1 cellular context compared by ENCODE assay signal in genomic region chr7:111438369-111439289, GRCh38.
TF ChIP-seq lines count a peak whose summit lies in the region.

No MANE protein-coding gene starts in this region.

TF ChIP-seq in K562, 482 proteins besides CTCF, POLR2A, EP300 and RAD21 (continued from another document and continues in another):
- no peak for TF ChIP-seq ARID4B (CRISPR knock-in tag; IDR thresholded peaks at IDR 0.05)
- TF ChIP-seq CSDE1 (IDR thresholded peaks at IDR 0.05) = 0 out of 4 replicates have a peak, but pooled peaks of 1 of the 2 experiments have one; percentile 43
- no peak for TF ChIP-seq HCFC1 (IDR thresholded peaks at IDR 0.05; ENCODE audit: low read depth, low read length)
- no peak for TF ChIP-seq HNRNPUL1 (IDR thresholded peaks at IDR 0.05; ENCODE audit: low read length)
- 0 out of 2 replicates have a peak, but pooled peaks have one; percentile 48 for TF ChIP-seq ZNF584 (CRISPR knock-in tag; IDR thresholded peaks at IDR 0.05; ENCODE audit: low read depth)
- no peak for TF ChIP-seq MTF1 (CRISPR knock-in tag; IDR thresholded peaks at IDR 0.05; ENCODE audit: borderline replicate concordance)
- TF ChIP-seq POLR2H (tag; IDR thresholded peaks at IDR 0.05; ENCODE audit: low read depth) = peak; percentile 81
- TF ChIP-seq CEBPZ (IDR thresholded peaks at IDR 0.05; ENCODE audit: borderline replicate concordance, low read depth, low read length) = no peak
- peak; percentile 95 for TF ChIP-seq HDAC3 (IDR thresholded peaks at IDR 0.05; ENCODE audit: borderline replicate concordance, partially characterized antibody)
- TF ChIP-seq MAX (CRISPR knock-in tag; IDR thresholded peaks at IDR 0.05) = no peak
- no peak for TF ChIP-seq NFE2L1 (tag; IDR thresholded peaks at IDR 0.05; ENCODE audit: borderline replicate concordance, low read depth)
- 0 out of 2 replicates have a peak, but pooled peaks have one; percentile 6 for TF ChIP-seq DEAF1 (CRISPR knock-in tag; IDR thresholded peaks at IDR 0.05)
- no peak for TF ChIP-seq FOXJ3 (CRISPR knock-in tag; IDR thresholded peaks at IDR 0.05)
- no peak for TF ChIP-seq RBFOX2 (IDR thresholded peaks at IDR 0.05; ENCODE audit: low read depth, low read length)
- no peak for TF ChIP-seq BDP1 (IDR thresholded peaks at IDR 0.05; ENCODE audit: insufficient read depth, insufficient read length)
- no peak for TF ChIP-seq E2F6 (IDR thresholded peaks at IDR 0.05; ENCODE audit: borderline replicate concordance in 1 of 2, extremely low read depth in 1 of 2, insufficient read depth in 1 of 2, insufficient read length in 1 of 2, low read depth in 1 of 2, low read length in 1 of 2, poor library complexity in 1 of 2, severe bottlenecking in 1 of 2)
- no peak for TF ChIP-seq FOXP1 (CRISPR knock-in tag; IDR thresholded peaks at IDR 0.05)
- TF ChIP-seq IRF1 (CRISPR knock-in tag; IDR thresholded peaks at IDR 0.05; ENCODE audit: borderline replicate concordance) = no peak
- no peak for TF ChIP-seq HNRNPLL (IDR thresholded peaks at IDR 0.05; ENCODE audit: low read depth, low read length, poor library complexity, severe bottlenecking)
- peak; percentile 98 for TF ChIP-seq PML (IDR thresholded peaks at IDR 0.05; ENCODE audit: low read length)
- no peak for TF ChIP-seq NRF1 (conservative IDR thresholded peaks at IDR 0.05 in 1 of 2, IDR thresholded peaks at IDR 0.05 in 1 of 2)
- no peak for TF ChIP-seq SIRT6 (IDR thresholded peaks at IDR 0.05; ENCODE audit: low read depth, low read length)
- TF ChIP-seq CBX1 (IDR thresholded peaks at IDR 0.05; ENCODE audit: low read depth) = no peak
- TF ChIP-seq SMAD3 (CRISPR knock-in tag; conservative IDR thresholded peaks at IDR 0.05) = 0 out of 2 replicates have a peak, but pooled peaks have one; percentile 42
- no peak for TF ChIP-seq PURB (CRISPR knock-in tag; IDR thresholded peaks at IDR 0.05; ENCODE audit: low read depth)
- no peak for TF ChIP-seq TOE1 (IDR thresholded peaks at IDR 0.05; ENCODE audit: borderline replicate concordance)
- no peak for TF ChIP-seq TOE1 (CRISPR knock-in tag; IDR thresholded peaks at IDR 0.05; ENCODE audit: borderline replicate concordance, low read depth)
- TF ChIP-seq ZNF3 (CRISPR knock-in tag; IDR thresholded peaks at IDR 0.05) = no peak
- no peak for TF ChIP-seq DIDO1 (tag; IDR thresholded peaks at IDR 0.05; ENCODE audit: low read depth)
- no peak for TF ChIP-seq ASH1L (IDR thresholded peaks at IDR 0.05; ENCODE audit: borderline replicate concordance, low read depth, partially characterized antibody)
- no peak for TF ChIP-seq PBX2 (CRISPR knock-in tag; IDR thresholded peaks at IDR 0.05; ENCODE audit: low read depth)
- TF ChIP-seq PBX2 (tag; conservative IDR thresholded peaks at IDR 0.05; ENCODE audit: low read depth) = peak; percentile 55; the same call in 1 of the 2 replicates
- TF ChIP-seq CC2D1A (IDR thresholded peaks at IDR 0.05) = peak; percentile 93
- peak; percentile 98 for TF ChIP-seq HDAC2 (IDR thresholded peaks at IDR 0.05)
- TF ChIP-seq ATF3 (IDR thresholded peaks at IDR 0.05) = peak; percentile 94
- peak; percentile 56; the same call in 1 of the 2 replicates for TF ChIP-seq ATF3 (CRISPR knock-in tag; conservative IDR thresholded peaks at IDR 0.05)
- no peak for TF ChIP-seq MXD1 (CRISPR knock-in tag; IDR thresholded peaks at IDR 0.05; ENCODE audit: borderline replicate concordance, poor library complexity, severe bottlenecking)
- TF ChIP-seq CHD4 (IDR thresholded peaks at IDR 0.05; ENCODE audit: insufficient read depth, insufficient replicate concordance, low read depth, low read length, poor library complexity, severe bottlenecking) = no peak
- TF ChIP-seq ZNF280B (CRISPR knock-in tag; IDR thresholded peaks at IDR 0.05) = no peak
- no peak for TF ChIP-seq ZBTB33 (CRISPR knock-in tag; IDR thresholded peaks at IDR 0.05)
- TF ChIP-seq DPF2 (IDR thresholded peaks at IDR 0.05) = peak; percentile 100
- TF ChIP-seq ERF (CRISPR knock-in tag; IDR thresholded peaks at IDR 0.05) = no peak
- no peak for TF ChIP-seq KDM4B (IDR thresholded peaks at IDR 0.05; ENCODE audit: borderline replicate concordance in 2 of 2, low read depth in 1 of 2)
- peak; percentile 81 for TF ChIP-seq KHSRP (IDR thresholded peaks at IDR 0.05)
- no peak for TF ChIP-seq ZNF140 (CRISPR knock-in tag; IDR thresholded peaks at IDR 0.05)
